Comparison of ENCODE assay signal across 1 cellular context in the genomic region with DNA sequence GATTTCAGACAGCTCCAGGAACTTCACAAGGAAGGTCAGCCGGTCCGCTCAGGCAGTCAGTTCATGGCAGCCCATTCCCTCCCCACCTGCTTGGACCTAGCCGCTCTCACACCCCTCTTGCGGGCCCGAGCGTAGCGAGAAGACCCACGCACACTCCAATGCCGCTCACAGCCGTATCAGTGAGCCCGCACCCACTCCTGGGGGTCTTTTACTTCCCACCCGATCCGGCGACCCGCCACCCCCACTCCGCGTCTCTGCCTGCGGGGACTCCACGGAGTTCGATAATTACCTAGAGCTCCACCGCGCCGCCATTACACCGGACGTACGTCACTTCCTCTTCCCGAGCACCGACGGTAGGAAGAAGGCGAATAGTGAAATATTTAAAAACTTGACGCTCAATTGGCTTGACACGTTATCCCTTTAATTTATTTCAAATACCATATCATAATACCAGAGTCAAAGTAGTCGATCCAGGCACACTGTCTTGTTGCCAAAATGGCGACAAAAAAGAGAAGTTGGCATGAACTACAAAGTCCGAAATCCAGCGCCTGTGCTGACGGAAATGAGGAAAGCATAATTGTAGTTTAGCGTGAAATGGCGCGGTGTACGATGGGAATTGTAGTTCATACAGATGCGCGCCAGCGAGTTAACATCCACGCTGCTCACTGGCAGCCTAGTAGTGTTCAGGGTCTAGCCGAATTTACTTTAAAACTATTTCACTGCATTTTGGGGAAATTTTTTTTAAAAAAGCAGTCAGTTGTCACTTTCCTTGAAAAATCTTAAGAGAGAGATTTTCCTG.
TF ChIP-seq lines count a peak whose summit lies in the region.

A gene (minus strand): TSS at position 517 of the 799 bp plus-strand sequence. CDS start 13,956 bp downstream, outside the sequence.

TF ChIP-seq in K562, 482 proteins besides CTCF, POLR2A, EP300 and RAD21 (continued from another document and continues in another):
- TF ChIP-seq, protein P1, sequence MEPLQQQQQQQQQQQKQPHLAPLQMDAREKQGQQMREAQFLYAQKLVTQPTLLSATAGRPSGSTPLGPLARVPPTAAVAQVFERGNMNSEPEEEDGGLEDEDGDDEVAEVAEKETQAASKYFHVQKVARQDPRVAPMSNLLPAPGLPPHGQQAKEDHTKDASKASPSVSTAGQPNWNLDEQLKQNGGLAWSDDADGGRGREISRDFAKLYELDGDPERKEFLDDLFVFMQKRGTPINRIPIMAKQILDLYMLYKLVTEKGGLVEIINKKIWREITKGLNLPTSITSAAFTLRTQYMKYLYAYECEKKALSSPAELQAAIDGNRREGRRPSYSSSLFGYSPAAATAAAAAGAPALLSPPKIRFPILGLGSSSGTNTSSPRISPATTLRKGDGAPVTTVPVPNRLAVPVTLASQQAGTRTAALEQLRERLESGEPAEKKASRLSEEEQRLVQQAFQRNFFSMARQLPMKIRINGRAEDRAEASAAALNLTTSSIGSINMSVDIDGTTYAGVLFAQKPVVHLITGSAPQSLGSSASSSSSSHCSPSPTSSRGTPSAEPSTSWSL (CRISPR knock-in tag; IDR thresholded peaks at IDR 0.05; ENCODE audit: borderline replicate concordance), result no peak
- TF ChIP-seq ZC3H11A (IDR thresholded peaks at IDR 0.05; ENCODE audit: low read depth, low read length), result no peak
- TF ChIP-seq ZFP1 (CRISPR knock-in tag; IDR thresholded peaks at IDR 0.05), result no peak
- TF ChIP-seq KAT7 (CRISPR knock-in tag; IDR thresholded peaks at IDR 0.05; ENCODE audit: borderline replicate concordance), result peak; percentile 76; the same call in 1 of the 2 replicates
- TF ChIP-seq, protein P2, sequence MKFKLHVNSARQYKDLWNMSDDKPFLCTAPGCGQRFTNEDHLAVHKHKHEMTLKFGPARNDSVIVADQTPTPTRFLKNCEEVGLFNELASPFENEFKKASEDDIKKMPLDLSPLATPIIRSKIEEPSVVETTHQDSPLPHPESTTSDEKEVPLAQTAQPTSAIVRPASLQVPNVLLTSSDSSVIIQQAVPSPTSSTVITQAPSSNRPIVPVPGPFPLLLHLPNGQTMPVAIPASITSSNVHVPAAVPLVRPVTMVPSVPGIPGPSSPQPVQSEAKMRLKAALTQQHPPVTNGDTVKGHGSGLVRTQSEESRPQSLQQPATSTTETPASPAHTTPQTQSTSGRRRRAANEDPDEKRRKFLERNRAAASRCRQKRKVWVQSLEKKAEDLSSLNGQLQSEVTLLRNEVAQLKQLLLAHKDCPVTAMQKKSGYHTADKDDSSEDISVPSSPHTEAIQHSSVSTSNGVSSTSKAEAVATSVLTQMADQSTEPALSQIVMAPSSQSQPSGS (CRISPR knock-in tag; IDR thresholded peaks at IDR 0.05), result no peak
- TF ChIP-seq CREBBP (IDR thresholded peaks at IDR 0.05; ENCODE audit: low read depth, low read length), result no peak
- TF ChIP-seq ZZZ3 (IDR thresholded peaks at IDR 0.05), result no peak
- TF ChIP-seq RBM15 (IDR thresholded peaks at IDR 0.05; ENCODE audit: insufficient read depth, low read length), result no peak
- no peak for TF ChIP-seq ZNF589 (CRISPR knock-in tag; IDR thresholded peaks at IDR 0.05; ENCODE audit: low read depth)
- no peak for TF ChIP-seq TCF7 (IDR thresholded peaks at IDR 0.05; ENCODE audit: borderline replicate concordance)
- TF ChIP-seq ELF4 (CRISPR knock-in tag; IDR thresholded peaks at IDR 0.05), result no peak
- TF ChIP-seq PML (IDR thresholded peaks at IDR 0.05; ENCODE audit: low read length), result peak; percentile 46
- no peak for TF ChIP-seq ZNF121 (CRISPR knock-in tag; conservative IDR thresholded peaks at IDR 0.05)
- peak; percentile 81 for TF ChIP-seq ELF1 (tag; IDR thresholded peaks at IDR 0.05)
- TF ChIP-seq PTRF (tag; IDR thresholded peaks at IDR 0.05), result no peak
- no peak for TF ChIP-seq FIP1L1 (IDR thresholded peaks at IDR 0.05; ENCODE audit: low read depth, low read length, poor library complexity, severe bottlenecking)
- no peak for TF ChIP-seq ZNF583 (CRISPR knock-in tag; IDR thresholded peaks at IDR 0.05)
- TF ChIP-seq U2AF1 (optimal IDR thresholded peaks at IDR 0.05; ENCODE audit: low read depth, low read length), result no peak
- TF ChIP-seq, protein P3, sequence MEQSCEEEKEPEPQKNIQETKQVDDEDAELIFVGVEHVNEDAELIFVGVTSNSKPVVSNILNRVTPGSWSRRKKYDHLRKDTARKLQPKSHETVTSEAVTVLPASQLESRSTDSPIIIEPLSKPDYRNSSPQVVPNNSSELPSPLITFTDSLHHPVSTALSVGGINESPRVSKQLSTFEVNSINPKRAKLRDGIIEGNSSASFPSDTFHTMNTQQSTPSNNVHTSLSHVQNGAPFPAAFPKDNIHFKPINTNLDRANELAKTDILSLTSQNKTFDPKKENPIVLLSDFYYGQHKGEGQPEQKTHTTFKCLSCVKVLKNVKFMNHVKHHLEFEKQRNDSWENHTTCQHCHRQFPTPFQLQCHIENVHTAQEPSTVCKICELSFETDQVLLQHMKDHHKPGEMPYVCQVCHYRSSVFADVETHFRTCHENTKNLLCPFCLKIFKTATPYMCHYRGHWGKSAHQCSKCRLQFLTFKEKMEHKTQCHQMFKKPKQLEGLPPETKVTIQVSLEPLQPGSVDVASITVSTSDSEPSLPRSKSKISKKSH (CRISPR knock-in tag; IDR thresholded peaks at IDR 0.05), result no peak
- peak; percentile 90 for TF ChIP-seq EP400 (IDR thresholded peaks at IDR 0.05)
- TF ChIP-seq, protein P4, sequence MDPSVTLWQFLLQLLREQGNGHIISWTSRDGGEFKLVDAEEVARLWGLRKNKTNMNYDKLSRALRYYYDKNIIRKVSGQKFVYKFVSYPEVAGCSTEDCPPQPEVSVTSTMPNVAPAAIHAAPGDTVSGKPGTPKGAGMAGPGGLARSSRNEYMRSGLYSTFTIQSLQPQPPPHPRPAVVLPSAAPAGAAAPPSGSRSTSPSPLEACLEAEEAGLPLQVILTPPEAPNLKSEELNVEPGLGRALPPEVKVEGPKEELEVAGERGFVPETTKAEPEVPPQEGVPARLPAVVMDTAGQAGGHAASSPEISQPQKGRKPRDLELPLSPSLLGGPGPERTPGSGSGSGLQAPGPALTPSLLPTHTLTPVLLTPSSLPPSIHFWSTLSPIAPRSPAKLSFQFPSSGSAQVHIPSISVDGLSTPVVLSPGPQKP (CRISPR knock-in tag; IDR thresholded peaks at IDR 0.05), result no peak
- TF ChIP-seq, protein P5, sequence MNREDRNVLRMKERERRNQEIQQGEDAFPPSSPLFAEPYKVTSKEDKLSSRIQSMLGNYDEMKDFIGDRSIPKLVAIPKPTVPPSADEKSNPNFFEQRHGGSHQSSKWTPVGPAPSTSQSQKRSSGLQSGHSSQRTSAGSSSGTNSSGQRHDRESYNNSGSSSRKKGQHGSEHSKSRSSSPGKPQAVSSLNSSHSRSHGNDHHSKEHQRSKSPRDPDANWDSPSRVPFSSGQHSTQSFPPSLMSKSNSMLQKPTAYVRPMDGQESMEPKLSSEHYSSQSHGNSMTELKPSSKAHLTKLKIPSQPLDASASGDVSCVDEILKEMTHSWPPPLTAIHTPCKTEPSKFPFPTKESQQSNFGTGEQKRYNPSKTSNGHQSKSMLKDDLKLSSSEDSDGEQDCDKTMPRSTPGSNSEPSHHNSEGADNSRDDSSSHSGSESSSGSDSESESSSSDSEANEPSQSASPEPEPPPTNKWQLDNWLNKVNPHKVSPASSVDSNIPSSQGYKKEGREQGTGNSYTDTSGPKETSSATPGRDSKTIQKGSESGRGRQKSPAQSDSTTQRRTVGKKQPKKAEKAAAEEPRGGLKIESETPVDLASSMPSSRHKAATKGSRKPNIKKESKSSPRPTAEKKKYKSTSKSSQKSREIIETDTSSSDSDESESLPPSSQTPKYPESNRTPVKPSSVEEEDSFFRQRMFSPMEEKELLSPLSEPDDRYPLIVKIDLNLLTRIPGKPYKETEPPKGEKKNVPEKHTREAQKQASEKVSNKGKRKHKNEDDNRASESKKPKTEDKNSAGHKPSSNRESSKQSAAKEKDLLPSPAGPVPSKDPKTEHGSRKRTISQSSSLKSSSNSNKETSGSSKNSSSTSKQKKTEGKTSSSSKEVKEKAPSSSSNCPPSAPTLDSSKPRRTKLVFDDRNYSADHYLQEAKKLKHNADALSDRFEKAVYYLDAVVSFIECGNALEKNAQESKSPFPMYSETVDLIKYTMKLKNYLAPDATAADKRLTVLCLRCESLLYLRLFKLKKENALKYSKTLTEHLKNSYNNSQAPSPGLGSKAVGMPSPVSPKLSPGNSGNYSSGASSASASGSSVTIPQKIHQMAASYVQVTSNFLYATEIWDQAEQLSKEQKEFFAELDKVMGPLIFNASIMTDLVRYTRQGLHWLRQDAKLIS (CRISPR knock-in tag; IDR thresholded peaks at IDR 0.05), result peak; percentile 84; the same call in 1 of the 2 replicates
- TF ChIP-seq NEUROD1 (IDR thresholded peaks at IDR 0.05; ENCODE audit: borderline replicate concordance, low read depth, low read length, partially characterized antibody), result no peak
- TF ChIP-seq WHSC1 (IDR thresholded peaks at IDR 0.05; ENCODE audit: low read length), result no peak
- no peak for TF ChIP-seq ZNF551 (CRISPR knock-in tag; IDR thresholded peaks at IDR 0.05)
- no peak for TF ChIP-seq ZNF444 (CRISPR knock-in tag; IDR thresholded peaks at IDR 0.05)
- TF ChIP-seq, protein P6, sequence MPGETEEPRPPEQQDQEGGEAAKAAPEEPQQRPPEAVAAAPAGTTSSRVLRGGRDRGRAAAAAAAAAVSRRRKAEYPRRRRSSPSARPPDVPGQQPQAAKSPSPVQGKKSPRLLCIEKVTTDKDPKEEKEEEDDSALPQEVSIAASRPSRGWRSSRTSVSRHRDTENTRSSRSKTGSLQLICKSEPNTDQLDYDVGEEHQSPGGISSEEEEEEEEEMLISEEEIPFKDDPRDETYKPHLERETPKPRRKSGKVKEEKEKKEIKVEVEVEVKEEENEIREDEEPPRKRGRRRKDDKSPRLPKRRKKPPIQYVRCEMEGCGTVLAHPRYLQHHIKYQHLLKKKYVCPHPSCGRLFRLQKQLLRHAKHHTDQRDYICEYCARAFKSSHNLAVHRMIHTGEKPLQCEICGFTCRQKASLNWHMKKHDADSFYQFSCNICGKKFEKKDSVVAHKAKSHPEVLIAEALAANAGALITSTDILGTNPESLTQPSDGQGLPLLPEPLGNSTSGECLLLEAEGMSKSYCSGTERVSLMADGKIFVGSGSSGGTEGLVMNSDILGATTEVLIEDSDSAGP (CRISPR knock-in tag; IDR thresholded peaks at IDR 0.05), result no peak
- TF ChIP-seq ZNF274 (IDR thresholded peaks at IDR 0.05; ENCODE audit: borderline replicate concordance, low read depth, low read length), result no peak
- TF ChIP-seq SRSF1 (IDR thresholded peaks at IDR 0.05; ENCODE audit: low read depth, low read length), result no peak
- no peak for TF ChIP-seq CHD4 (IDR thresholded peaks at IDR 0.05; ENCODE audit: insufficient read depth, insufficient replicate concordance, low read depth, low read length, poor library complexity, severe bottlenecking)
- TF ChIP-seq SNRNP70 (optimal IDR thresholded peaks at IDR 0.05; ENCODE audit: low read depth, low read length), result no peak
- TF ChIP-seq ZNF77 (CRISPR knock-in tag; IDR thresholded peaks at IDR 0.05), result no peak
- TF ChIP-seq ERF (CRISPR knock-in tag; IDR thresholded peaks at IDR 0.05), result peak; percentile 88; the same call in 1 of the 2 replicates
- TF ChIP-seq FOS (IDR thresholded peaks at IDR 0.05; ENCODE audit: extremely low read depth, insufficient read length), result no peak
- TF ChIP-seq, protein P7, sequence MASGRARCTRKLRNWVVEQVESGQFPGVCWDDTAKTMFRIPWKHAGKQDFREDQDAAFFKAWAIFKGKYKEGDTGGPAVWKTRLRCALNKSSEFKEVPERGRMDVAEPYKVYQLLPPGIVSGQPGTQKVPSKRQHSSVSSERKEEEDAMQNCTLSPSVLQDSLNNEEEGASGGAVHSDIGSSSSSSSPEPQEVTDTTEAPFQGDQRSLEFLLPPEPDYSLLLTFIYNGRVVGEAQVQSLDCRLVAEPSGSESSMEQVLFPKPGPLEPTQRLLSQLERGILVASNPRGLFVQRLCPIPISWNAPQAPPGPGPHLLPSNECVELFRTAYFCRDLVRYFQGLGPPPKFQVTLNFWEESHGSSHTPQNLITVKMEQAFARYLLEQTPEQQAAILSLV (tag; IDR thresholded peaks at IDR 0.05), result no peak
- TF ChIP-seq, protein P8, sequence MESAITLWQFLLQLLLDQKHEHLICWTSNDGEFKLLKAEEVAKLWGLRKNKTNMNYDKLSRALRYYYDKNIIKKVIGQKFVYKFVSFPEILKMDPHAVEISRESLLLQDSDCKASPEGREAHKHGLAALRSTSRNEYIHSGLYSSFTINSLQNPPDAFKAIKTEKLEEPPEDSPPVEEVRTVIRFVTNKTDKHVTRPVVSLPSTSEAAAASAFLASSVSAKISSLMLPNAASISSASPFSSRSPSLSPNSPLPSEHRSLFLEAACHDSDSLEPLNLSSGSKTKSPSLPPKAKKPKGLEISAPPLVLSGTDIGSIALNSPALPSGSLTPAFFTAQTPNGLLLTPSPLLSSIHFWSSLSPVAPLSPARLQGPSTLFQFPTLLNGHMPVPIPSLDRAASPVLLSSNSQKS (CRISPR knock-in tag; IDR thresholded peaks at IDR 0.05), result no peak
- TF ChIP-seq ILF3 (IDR thresholded peaks at IDR 0.05; ENCODE audit: borderline replicate concordance), result no peak
- TF ChIP-seq TEAD1 (CRISPR knock-in tag; IDR thresholded peaks at IDR 0.05), result 0 out of 4 replicates have a peak, but pooled peaks of 1 of the 2 experiments have one; percentile 39
- 0 out of 4 replicates have a peak, but pooled peaks of 1 of the 2 experiments have one; percentile 23 for TF ChIP-seq CSDE1 (IDR thresholded peaks at IDR 0.05)
- TF ChIP-seq RFX7 (CRISPR knock-in tag; IDR thresholded peaks at IDR 0.05), result peak; percentile 50; the same call in 1 of the 2 replicates
- TF ChIP-seq MIER1 (IDR thresholded peaks at IDR 0.05; ENCODE audit: low read depth), result no peak
- no peak for TF ChIP-seq ZNF668 (CRISPR knock-in tag; IDR thresholded peaks at IDR 0.05)
- TF ChIP-seq ZFP36 (IDR thresholded peaks at IDR 0.05; ENCODE audit: low read depth, low read length, partially characterized antibody), result no peak
- TF ChIP-seq, protein P9, sequence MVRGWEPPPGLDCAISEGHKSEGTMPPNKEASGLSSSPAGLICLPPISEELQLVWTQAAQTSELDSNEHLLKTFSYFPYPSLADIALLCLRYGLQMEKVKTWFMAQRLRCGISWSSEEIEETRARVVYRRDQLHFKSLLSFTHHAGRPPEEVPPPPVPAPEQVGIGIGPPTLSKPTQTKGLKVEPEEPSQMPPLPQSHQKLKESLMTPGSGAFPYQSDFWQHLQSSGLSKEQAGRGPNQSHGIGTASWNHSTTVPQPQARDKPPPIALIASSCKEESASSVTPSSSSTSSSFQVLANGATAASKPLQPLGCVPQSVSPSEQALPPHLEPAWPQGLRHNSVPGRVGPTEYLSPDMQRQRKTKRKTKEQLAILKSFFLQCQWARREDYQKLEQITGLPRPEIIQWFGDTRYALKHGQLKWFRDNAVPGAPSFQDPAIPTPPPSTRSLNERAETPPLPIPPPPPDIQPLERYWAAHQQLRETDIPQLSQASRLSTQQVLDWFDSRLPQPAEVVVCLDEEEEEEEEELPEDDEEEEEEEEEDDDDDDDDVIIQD (CRISPR knock-in tag; IDR thresholded peaks at IDR 0.05), result no peak
- TF ChIP-seq TEAD2 (tag; IDR thresholded peaks at IDR 0.05), result no peak
